In the genomic region with DNA sequence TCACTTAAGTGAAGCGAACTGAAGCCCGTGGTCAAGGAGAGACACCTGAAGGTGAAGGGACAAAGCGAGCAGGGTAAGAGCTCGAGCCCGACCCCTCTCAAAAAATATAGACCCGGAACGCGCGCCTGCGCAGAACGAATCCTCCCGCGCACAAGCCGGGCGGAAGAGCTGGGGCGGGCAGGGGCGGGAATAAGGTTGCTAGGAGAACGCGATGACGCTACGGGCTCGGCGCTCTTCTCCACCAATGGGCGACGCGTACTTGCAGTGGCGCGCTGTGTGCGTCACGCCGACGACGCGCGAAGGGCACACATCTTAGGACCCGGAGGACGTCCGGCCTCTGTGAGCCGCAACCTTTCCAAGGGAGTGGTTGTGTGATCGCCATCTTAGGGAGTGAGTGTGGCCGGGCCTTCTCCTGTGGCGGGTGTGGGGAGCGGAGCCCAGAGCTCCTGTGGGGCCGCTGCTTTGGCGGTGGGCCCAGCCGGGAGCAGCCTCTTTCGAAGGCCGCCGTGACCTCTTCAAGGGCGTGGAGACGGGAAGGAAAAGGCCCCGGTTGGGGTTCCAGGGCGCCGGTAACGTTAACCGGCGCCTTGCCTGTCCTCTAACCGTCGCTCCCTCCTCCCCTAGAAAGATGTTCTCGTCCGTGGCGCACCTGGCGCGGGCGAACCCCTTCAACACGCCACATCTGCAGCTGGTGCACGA, we compare ENCODE assay signal across 1 cellular context.
TF ChIP-seq lines count a peak whose summit lies in the region.

A gene (plus strand): TSS at position 336 of the 699 bp plus-strand sequence. CDS start 293 bp downstream, at position 629.

TF ChIP-seq in HepG2, 621 proteins besides CTCF, POLR2A, EP300 and RAD21 (continued from another document and continues in another):
- TF ChIP-seq, protein P1, sequence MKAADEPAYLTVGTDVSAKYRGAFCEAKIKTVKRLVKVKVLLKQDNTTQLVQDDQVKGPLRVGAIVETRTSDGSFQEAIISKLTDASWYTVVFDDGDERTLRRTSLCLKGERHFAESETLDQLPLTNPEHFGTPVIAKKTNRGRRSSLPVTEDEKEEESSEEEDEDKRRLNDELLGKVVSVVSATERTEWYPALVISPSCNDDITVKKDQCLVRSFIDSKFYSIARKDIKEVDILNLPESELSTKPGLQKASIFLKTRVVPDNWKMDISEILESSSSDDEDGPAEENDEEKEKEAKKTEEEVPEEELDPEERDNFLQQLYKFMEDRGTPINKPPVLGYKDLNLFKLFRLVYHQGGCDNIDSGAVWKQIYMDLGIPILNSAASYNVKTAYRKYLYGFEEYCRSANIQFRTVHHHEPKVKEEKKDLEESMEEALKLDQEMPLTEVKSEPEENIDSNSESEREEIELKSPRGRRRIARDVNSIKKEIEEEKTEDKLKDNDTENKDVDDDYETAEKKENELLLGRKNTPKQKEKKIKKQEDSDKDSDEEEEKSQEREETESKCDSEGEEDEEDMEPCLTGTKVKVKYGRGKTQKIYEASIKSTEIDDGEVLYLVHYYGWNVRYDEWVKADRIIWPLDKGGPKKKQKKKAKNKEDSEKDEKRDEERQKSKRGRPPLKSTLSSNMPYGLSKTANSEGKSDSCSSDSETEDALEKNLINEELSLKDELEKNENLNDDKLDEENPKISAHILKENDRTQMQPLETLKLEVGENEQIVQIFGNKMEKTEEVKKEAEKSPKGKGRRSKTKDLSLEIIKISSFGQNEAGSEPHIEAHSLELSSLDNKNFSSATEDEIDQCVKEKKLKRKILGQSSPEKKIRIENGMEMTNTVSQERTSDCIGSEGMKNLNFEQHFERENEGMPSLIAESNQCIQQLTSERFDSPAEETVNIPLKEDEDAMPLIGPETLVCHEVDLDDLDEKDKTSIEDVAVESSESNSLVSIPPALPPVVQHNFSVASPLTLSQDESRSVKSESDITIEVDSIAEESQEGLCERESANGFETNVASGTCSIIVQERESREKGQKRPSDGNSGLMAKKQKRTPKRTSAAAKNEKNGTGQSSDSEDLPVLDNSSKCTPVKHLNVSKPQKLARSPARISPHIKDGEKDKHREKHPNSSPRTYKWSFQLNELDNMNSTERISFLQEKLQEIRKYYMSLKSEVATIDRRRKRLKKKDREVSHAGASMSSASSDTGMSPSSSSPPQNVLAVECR (CRISPR knock-in tag; IDR thresholded peaks at IDR 0.05; ENCODE audit: borderline replicate concordance): peak; percentile 95
- peak; percentile 69 for TF ChIP-seq ASH2L (IDR thresholded peaks at IDR 0.05; ENCODE audit: insufficient read length, low read depth, low read length)
- peak; percentile 21; the same call in 1 of the 2 replicates for TF ChIP-seq ZNF350 (CRISPR knock-in tag; IDR thresholded peaks at IDR 0.05; ENCODE audit: borderline replicate concordance, low read depth)
- TF ChIP-seq, protein P2, sequence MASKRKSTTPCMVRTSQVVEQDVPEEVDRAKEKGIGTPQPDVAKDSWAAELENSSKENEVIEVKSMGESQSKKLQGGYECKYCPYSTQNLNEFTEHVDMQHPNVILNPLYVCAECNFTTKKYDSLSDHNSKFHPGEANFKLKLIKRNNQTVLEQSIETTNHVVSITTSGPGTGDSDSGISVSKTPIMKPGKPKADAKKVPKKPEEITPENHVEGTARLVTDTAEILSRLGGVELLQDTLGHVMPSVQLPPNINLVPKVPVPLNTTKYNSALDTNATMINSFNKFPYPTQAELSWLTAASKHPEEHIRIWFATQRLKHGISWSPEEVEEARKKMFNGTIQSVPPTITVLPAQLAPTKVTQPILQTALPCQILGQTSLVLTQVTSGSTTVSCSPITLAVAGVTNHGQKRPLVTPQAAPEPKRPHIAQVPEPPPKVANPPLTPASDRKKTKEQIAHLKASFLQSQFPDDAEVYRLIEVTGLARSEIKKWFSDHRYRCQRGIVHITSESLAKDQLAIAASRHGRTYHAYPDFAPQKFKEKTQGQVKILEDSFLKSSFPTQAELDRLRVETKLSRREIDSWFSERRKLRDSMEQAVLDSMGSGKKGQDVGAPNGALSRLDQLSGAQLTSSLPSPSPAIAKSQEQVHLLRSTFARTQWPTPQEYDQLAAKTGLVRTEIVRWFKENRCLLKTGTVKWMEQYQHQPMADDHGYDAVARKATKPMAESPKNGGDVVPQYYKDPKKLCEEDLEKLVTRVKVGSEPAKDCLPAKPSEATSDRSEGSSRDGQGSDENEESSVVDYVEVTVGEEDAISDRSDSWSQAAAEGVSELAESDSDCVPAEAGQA (IDR thresholded peaks at IDR 0.05; ENCODE audit: low read depth): peak; percentile 97
- TF ChIP-seq, protein P2 (CRISPR knock-in tag; IDR thresholded peaks at IDR 0.05; ENCODE audit: borderline replicate concordance): no peak; the same call in 1 of the 2 replicates
- peak; percentile 62; the same call in 1 of the 2 replicates for TF ChIP-seq ISL2 (CRISPR knock-in tag; IDR thresholded peaks at IDR 0.05)
- peak; percentile 79 for TF ChIP-seq MED1 (CRISPR knock-in tag; IDR thresholded peaks at IDR 0.05)
- TF ChIP-seq ZNF781 (CRISPR knock-in tag; IDR thresholded peaks at IDR 0.05; ENCODE audit: borderline replicate concordance, not compliant biosample characterization): peak; percentile 89
- no peak for TF ChIP-seq FOXA1 (IDR thresholded peaks at IDR 0.05)
- TF ChIP-seq FOXA1 (CRISPR knock-in tag; IDR thresholded peaks at IDR 0.05): 0 out of 2 replicates have a peak, but pooled peaks have one; percentile 37
- TF ChIP-seq, protein P3, sequence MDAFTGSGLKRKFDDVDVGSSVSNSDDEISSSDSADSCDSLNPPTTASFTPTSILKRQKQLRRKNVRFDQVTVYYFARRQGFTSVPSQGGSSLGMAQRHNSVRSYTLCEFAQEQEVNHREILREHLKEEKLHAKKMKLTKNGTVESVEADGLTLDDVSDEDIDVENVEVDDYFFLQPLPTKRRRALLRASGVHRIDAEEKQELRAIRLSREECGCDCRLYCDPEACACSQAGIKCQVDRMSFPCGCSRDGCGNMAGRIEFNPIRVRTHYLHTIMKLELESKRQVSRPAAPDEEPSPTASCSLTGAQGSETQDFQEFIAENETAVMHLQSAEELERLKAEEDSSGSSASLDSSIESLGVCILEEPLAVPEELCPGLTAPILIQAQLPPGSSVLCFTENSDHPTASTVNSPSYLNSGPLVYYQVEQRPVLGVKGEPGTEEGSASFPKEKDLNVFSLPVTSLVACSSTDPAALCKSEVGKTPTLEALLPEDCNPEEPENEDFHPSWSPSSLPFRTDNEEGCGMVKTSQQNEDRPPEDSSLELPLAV (CRISPR knock-in tag; conservative IDR thresholded peaks at IDR 0.05; ENCODE audit: low read depth): 0 out of 2 replicates have a peak, but pooled peaks have one; percentile 27
- TF ChIP-seq, protein P4, sequence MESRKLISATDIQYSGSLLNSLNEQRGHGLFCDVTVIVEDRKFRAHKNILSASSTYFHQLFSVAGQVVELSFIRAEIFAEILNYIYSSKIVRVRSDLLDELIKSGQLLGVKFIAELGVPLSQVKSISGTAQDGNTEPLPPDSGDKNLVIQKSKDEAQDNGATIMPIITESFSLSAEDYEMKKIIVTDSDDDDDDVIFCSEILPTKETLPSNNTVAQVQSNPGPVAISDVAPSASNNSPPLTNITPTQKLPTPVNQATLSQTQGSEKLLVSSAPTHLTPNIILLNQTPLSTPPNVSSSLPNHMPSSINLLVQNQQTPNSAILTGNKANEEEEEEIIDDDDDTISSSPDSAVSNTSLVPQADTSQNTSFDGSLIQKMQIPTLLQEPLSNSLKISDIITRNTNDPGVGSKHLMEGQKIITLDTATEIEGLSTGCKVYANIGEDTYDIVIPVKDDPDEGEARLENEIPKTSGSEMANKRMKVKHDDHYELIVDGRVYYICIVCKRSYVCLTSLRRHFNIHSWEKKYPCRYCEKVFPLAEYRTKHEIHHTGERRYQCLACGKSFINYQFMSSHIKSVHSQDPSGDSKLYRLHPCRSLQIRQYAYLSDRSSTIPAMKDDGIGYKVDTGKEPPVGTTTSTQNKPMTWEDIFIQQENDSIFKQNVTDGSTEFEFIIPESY (CRISPR knock-in tag; IDR thresholded peaks at IDR 0.05): 0 out of 2 replicates have a peak, but pooled peaks have one; percentile 39
- no peak for TF ChIP-seq HHEX (CRISPR knock-in tag; IDR thresholded peaks at IDR 0.05)
- peak; percentile 63; the same call in 1 of the 2 replicates for TF ChIP-seq KLF15 (CRISPR knock-in tag; IDR thresholded peaks at IDR 0.05; ENCODE audit: borderline replicate concordance)
- TF ChIP-seq KDM4B (CRISPR knock-in tag; IDR thresholded peaks at IDR 0.05): peak; percentile 72; the same call in 1 of the 2 replicates
- TF ChIP-seq HOXA5 (CRISPR knock-in tag; IDR thresholded peaks at IDR 0.05): peak; percentile 58; the same call in 1 of the 2 replicates
- TF ChIP-seq, protein P5, sequence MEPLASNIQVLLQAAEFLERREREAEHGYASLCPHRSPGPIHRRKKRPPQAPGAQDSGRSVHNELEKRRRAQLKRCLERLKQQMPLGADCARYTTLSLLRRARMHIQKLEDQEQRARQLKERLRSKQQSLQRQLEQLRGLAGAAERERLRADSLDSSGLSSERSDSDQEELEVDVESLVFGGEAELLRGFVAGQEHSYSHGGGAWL (CRISPR knock-in tag; IDR thresholded peaks at IDR 0.05): peak; percentile 85; the same call in 1 of the 2 replicates
- peak; percentile 68; the same call in 1 of the 2 replicates for TF ChIP-seq ZZZ3 (CRISPR knock-in tag; IDR thresholded peaks at IDR 0.05; ENCODE audit: borderline replicate concordance)
- TF ChIP-seq ZNF335 (CRISPR knock-in tag; IDR thresholded peaks at IDR 0.05): peak; percentile 97
- TF ChIP-seq, protein P6, sequence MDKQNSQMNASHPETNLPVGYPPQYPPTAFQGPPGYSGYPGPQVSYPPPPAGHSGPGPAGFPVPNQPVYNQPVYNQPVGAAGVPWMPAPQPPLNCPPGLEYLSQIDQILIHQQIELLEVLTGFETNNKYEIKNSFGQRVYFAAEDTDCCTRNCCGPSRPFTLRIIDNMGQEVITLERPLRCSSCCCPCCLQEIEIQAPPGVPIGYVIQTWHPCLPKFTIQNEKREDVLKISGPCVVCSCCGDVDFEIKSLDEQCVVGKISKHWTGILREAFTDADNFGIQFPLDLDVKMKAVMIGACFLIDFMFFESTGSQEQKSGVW (CRISPR knock-in tag; IDR thresholded peaks at IDR 0.05; ENCODE audit: borderline replicate concordance): peak; percentile 21; the same call in 1 of the 2 replicates
- TF ChIP-seq ELF3 (CRISPR knock-in tag; IDR thresholded peaks at IDR 0.05): 0 out of 2 replicates have a peak, but pooled peaks have one; percentile 31
- peak; percentile 99 for TF ChIP-seq ZFY (CRISPR knock-in tag; IDR thresholded peaks at IDR 0.05)
- 0 out of 2 replicates have a peak, but pooled peaks have one; percentile 8 for TF ChIP-seq PHF21A (CRISPR knock-in tag; IDR thresholded peaks at IDR 0.05)
- TF ChIP-seq, protein P7, sequence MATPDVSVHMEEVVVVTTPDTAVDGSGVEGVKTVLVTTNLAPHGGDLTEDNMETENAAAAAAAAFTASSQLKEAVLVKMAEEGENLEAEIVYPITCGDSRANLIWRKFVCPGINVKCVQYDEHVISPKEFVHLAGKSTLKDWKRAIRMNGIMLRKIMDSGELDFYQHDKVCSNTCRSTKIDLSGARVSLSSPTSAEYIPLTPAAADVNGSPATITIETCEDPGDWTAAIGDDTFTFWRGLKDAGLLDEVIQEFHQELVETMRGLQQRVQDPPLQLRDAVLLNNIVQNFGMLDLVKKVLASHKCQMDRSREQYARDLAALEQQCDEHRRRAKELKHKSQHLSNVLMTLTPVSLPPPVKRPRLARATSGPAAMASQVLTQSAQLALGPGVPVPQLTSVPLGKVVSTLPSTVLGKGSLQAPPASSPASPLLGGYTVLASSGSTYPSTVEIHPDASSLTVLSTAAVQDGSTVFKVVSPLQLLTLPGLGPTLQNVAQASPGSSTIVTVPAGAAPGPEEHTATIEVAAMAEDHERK (CRISPR knock-in tag; IDR thresholded peaks at IDR 0.05; ENCODE audit: low read depth): peak; percentile 89
- peak; percentile 88 for TF ChIP-seq TBX2 (CRISPR knock-in tag; IDR thresholded peaks at IDR 0.05; ENCODE audit: borderline replicate concordance)
- TF ChIP-seq, protein P8, sequence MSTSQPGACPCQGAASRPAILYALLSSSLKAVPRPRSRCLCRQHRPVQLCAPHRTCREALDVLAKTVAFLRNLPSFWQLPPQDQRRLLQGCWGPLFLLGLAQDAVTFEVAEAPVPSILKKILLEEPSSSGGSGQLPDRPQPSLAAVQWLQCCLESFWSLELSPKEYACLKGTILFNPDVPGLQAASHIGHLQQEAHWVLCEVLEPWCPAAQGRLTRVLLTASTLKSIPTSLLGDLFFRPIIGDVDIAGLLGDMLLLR (CRISPR knock-in tag; IDR thresholded peaks at IDR 0.05): no peak
- peak; percentile 68 for TF ChIP-seq PITX1 (CRISPR knock-in tag; IDR thresholded peaks at IDR 0.05)
- peak; percentile 85 for TF ChIP-seq RBM39 (IDR thresholded peaks at IDR 0.05; ENCODE audit: low read depth, low read length, poor library complexity, severe bottlenecking)
- TF ChIP-seq, protein P9, sequence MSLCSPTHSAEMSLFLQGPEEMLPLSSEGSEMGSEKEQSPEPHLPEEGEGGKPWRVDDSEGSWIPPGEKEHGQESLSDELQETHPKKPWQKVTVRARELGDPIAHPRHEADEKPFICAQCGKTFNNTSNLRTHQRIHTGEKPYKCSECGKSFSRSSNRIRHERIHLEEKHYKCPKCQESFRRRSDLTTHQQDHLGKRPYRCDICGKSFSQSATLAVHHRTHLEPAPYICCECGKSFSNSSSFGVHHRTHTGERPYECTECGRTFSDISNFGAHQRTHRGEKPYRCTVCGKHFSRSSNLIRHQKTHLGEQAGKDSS (CRISPR knock-in tag; IDR thresholded peaks at IDR 0.05; ENCODE audit: borderline replicate concordance, low read depth): peak; percentile 75; the same call in 1 of the 2 replicates
- no peak for TF ChIP-seq CHD4 (IDR thresholded peaks at IDR 0.05; ENCODE audit: borderline replicate concordance, low read length)
- no peak for TF ChIP-seq CENPX (CRISPR knock-in tag; IDR thresholded peaks at IDR 0.05)
